ENCODE assay signal across 29 cellular contexts in the genomic region with DNA sequence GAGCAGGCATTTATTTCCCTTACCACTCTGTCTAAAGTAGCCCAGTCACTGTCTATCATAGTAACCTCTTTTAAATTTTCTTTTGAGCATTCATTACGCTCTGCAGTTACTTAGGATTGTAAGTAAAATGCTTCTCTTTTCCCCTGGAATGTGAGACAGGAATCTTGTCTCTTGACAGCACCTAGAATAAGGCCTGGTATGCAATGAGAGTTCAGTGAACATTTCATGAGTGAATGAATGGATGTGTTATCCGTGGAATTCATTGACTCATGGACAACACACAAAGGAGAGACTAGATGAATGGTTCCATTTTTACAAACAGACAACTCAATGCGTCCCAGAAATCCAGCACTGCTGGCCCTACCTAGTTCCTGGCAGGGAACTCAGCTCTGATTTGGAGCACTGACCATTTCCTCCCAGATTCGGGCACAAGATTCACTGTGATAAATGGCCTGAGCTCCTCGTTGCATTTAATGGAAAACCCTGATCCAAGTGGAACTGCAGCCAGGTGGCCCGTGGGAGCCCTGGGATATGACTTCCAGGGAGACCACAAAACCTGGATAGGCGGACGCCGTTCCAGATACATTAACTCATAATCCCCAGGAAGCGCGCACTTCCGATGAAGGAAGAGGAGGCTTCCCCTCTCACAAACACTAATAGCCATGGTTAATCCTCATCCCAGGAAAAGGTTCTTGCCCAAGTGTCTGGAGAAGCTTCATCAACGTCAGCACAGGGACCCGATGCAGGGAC.
DNase-seq lines count a peak whose midpoint lies in the region; ATAC-seq and TF ChIP-seq lines count a peak whose summit lies in the region.
"Had no signal": no experiment of that assay in that cellular context is flagged by ENCODE, and none has a peak within 500 bp of the region (broad histone marks: within the 10 kb centered on the region; RNA-seq: fewer than 3 reads in every experiment).

No MANE protein-coding gene starts in this region.

- no peak for TF ChIP-seq POLR2A in sigmoid colon (IDR thresholded peaks at IDR 0.05)
- TF ChIP-seq POLR2A in Peyer's patch (IDR thresholded peaks at IDR 0.05), result no peak

- H3K4me3 ChIP-seq in fibroblast of the aortic adventitia (ENCODE audit: low read depth, low read length) (no peak overlapping the region), sigmoid colon (no peak overlapping the region), Peyer's patch (no peak overlapping the region)
- H3K4me3 ChIP-seq: BLaER1 treated with 17β-estradiol and CSF1 and Interleukin-3, amounts not matched to agents 10 nM and 100 nM; HAP-1; PC-9 had no signal

- no peaks in the 10 kb centered on the region for H3K9me3 ChIP-seq in sigmoid colon
- H3K9me3 ChIP-seq in Peyer's patch, result no peaks in the 10 kb centered on the region
- H3K9me3 ChIP-seq: HAP-1, SK-N-SH had no signal

- intact Hi-C loops in sigmoid colon (cut with DNase I), result no loop called here

- in situ Hi-C loops in SK-MEL-5 (cut with HindIII; ENCODE audit: low pct_unique_long_range_greater_than_20kb, low sequenced_read_pairs), result no loop called here

- no peak for TF ChIP-seq CTCF in fibroblast of the aortic adventitia (IDR thresholded peaks at IDR 0.05; ENCODE audit: insufficient read depth, low read length)
- TF ChIP-seq CTCF in sigmoid colon (IDR thresholded peaks at IDR 0.05), result no peak
- TF ChIP-seq CTCF in Peyer's patch (IDR thresholded peaks at IDR 0.05), result no peak

- H3K36me3 ChIP-seq in sigmoid colon (no peaks in the 10 kb centered on the region), Peyer's patch (no peaks in the 10 kb centered on the region)
- H3K36me3 ChIP-seq: BLaER1 treated with 17β-estradiol and CSF1 and Interleukin-3, amounts not matched to agents 10 nM and 100 nM; HAP-1 had no signal

- H3K4me1 ChIP-seq in sigmoid colon, result peaks cover 0 to 16% (median 8%) of the 10 kb centered on the region in 4 donors
- no peaks in the 10 kb centered on the region for H3K4me1 ChIP-seq in Peyer's patch
- H3K4me1 ChIP-seq: HAP-1 had no signal

- TF ChIP-seq EP300 in sigmoid colon (IDR thresholded peaks at IDR 0.05), result no peak

- H3K27me3 ChIP-seq in sigmoid colon (no peaks in the 10 kb centered on the region), Peyer's patch (no peaks in the 10 kb centered on the region)
- H3K27me3 ChIP-seq: BLaER1 treated with 17β-estradiol and CSF1 and Interleukin-3, amounts not matched to agents 10 nM and 100 nM had no signal

- WGBS in sigmoid colon, 2 donors, result 80 to 81% methylated on average over 14 of the region's 14 CpGs

- DNase-seq in NCI-H82 (lab: John Stamatoyannopoulos, UW) (peak; percentile 33), NCI-H82 treated with DMSO at 0.1 percent for 48 hours (lab: John Stamatoyannopoulos, UW; ENCODE audit: unreplicated experiment) (no peak), SK-MEL-5 (ENCODE audit: low read depth, low spot score) (peak; percentile 21), fibroblast of the aortic adventitia (ENCODE audit: low read depth) (peak; percentile 17), sigmoid colon (peak; percentile 35), amniotic stem cell (lab: John Stamatoyannopoulos, UW) (no peak), Peyer's patch (no peak)
- DNase-seq: ACHN; AML-193; CD4-positive, alpha-beta T cell; DMS53; Karpas-422; NCI-H1092; NCI-H1417 treated with DMSO at 0.1 percent for 48 hours; NCI-H1694 treated with DMSO at 0.1 percent for 48 hours; NCI-H2081 treated with DMSO at 0.1 percent for 48 hours; NCI-H2171 treated with DMSO at 0.1 percent for 48 hours; NCI-H524 treated with DMSO at 0.1 percent for 48 hours; NCI-H774; PC-9; RPMI8226; SHP77; SK-N-SH; SW 1271 had no signal

- H3K27ac ChIP-seq in sigmoid colon, result no peak overlapping the region
- H3K27ac ChIP-seq in Peyer's patch, result no peak overlapping the region
- H3K27ac ChIP-seq: 22Rv1; BLaER1 treated with 17β-estradiol and CSF1 and Interleukin-3, amounts not matched to agents 10 nM and 100 nM; HL-60; PC-9 had no signal

- no peak for ATAC-seq in GM21717 (IDR thresholded peaks at IDR 0.05; ENCODE audit: unreplicated experiment)

Comparison
In these comparisons a context has a peak if more than half of its experiments do, and no peak if none do; other contexts are left out.
1. DNase-seq: peak in NCI-H82 (single experiment), SK-MEL-5 (single experiment), fibroblast of the aortic adventitia (single experiment) and sigmoid colon (single experiment); none in NCI-H82 treated with DMSO at 0.1 percent for 48 hours (single experiment), amniotic stem cell (single experiment) and Peyer's patch (0 of 3).